8 cellular contexts compared by ENCODE assay signal in the genomic region with DNA sequence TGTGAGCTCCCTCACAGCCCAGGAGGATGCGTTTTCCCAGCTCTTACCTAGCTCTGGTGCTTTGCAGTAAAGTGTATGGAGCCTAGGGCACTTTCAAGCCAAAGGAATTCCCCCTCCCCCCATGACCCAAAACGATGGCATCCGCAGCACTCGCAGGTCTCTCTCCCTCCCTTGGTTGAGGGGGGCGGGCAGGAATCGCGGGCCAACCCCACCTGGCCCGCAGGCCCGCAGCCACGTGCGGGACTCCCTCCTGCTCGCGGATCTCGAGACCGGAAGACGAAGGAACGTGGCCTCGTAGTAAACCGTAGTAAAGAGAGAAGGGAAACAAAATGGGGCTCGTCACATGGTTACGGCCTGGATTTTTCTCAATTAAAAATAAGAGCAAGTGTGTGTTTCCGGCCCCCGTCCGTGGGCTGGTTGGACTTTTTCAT. TPM values are rescaled to one million over a fixed set of nuclear protein-coding genes. Genes with fewer than 3 reads are reported as not detected.
DNase-seq lines count a peak whose midpoint lies in the region; ATAC-seq, FAIRE-seq and TF ChIP-seq lines count a peak whose summit lies in the region.

No MANE protein-coding gene starts in this region.

- WGBS in A549 (ENCODE audit: missing lambda C conversion rate) = 19% methylated on average over 22 of the region's 24 CpGs

- in situ Hi-C loops in G401 (cut with HindIII; ENCODE audit: low sequenced_read_pairs) = loop anchor here (25.0 kb wide), 1 partner anchor 304 kb away; no protein-coding TSS in a partner anchor

- H3K4me2 ChIP-seq in A549 = peak overlapping the region; percentile 96

- H3K27me3 Mint-ChIP-seq in activated CD8-positive, alpha-beta T cell treated with anti-CD3 and anti-CD28 coated beads, Interleukin-2, amount 10 ng/mL, durations not matched to agents 7 days and 5 days (ENCODE audit: low read depth) = no peaks in the 10 kb centered on the region

- no peak for FAIRE-seq in A549 (lab: Jason Lieb, UNC)

- peaks cover 53% of the 10 kb centered on the region for H3K4me1 ChIP-seq in A549

- peak overlapping the region; percentile 91 to 93 for H3K27ac ChIP-seq in A549

- TF ChIP-seq CTCF in A549 (IDR thresholded peaks at IDR 0.05) (no peak), HFF-Myc (IDR thresholded peaks at IDR 0.05; ENCODE audit: low read depth, low read length, missing control alignments) (no peak)

- TF ChIP-seq RAD21 in A549 (conservative IDR thresholded peaks at IDR 0.05 in 1 of 2, IDR thresholded peaks at IDR 0.05 in 1 of 2) = no peak

- POLR2A ChIA-PET in A549 (lab: Yijun Ruan, JAX) = interaction anchor here (0.9 kb wide), 1 partner anchor 9 kb away, joined by 4 read pairs; no protein-coding TSS in a partner anchor
- POLR2A ChIA-PET in activated CD8-positive, alpha-beta T cell treated with anti-CD3 and anti-CD28 coated beads, Interleukin-2, amount 10 ng/mL, durations not matched to agents 7 days and 5 days (lab: Charles Lee) = interaction anchor here (1.2 to 1.6 kb wide), 3 partner anchors 8 to 45 kb away, joined by 4 to 6 read pairs (median 5); partner anchors contain the start of genes IRS1 and RHBDD1

- H3K27ac Mint-ChIP-seq in activated CD8-positive, alpha-beta T cell treated with anti-CD3 and anti-CD28 coated beads, Interleukin-2, amount 10 ng/mL, durations not matched to agents 7 days and 5 days = peak overlapping the region; percentile 97

- H3K4me1 Mint-ChIP-seq in activated CD8-positive, alpha-beta T cell treated with anti-CD3 and anti-CD28 coated beads, Interleukin-2, amount 10 ng/mL, durations not matched to agents 7 days and 5 days (ENCODE audit: low read depth) = peaks cover 65% of the 10 kb centered on the region

- peak overlapping the region; percentile 48 for H3K4me3 ChIP-seq in A549
- peak overlapping the region; percentile 77 for H3K4me3 ChIP-seq in HFF-Myc (replicated peaks; ENCODE audit: low read depth, low read length)

- no peak for TF ChIP-seq EP300 in A549 (IDR thresholded peaks at IDR 0.05)

- DNase-seq in A549 (ENCODE audit: low read depth in 1 of 2, low spot score in 1 of 2) = no peak
- peak; percentile 81 for DNase-seq in G401 (ENCODE audit: low spot score)
- no peak for DNase-seq in HFF-Myc (ENCODE audit: extremely low read depth, low read depth)
- peak; percentile 67 for DNase-seq in NCI-H1092 (lab: John Stamatoyannopoulos, UW)
- DNase-seq in activated CD8-positive, alpha-beta T cell treated with anti-CD3 and anti-CD28 coated beads, Interleukin-2, amount 10 ng/mL, durations not matched to agents 7 days and 5 days = peak; percentile 81
- peak; percentile 10 for DNase-seq in glomerular endothelial cell (ENCODE audit: extremely low read depth, low read depth, low spot score)
- DNase-seq in occipital lobe (lab: John Stamatoyannopoulos, UW) = peak; percentile 72
- no peak for DNase-seq in NCI-H524 treated with DMSO at 0.1 percent for 48 hours (lab: John Stamatoyannopoulos, UW)

- ATAC-seq in A549 = peak; percentile 31 to 36
- ATAC-seq in activated CD8-positive, alpha-beta T cell treated with anti-CD3 and anti-CD28 coated beads, Interleukin-2, amount 10 ng/mL, durations not matched to agents 7 days and 5 days = peak; percentile 72

- peak overlapping the region; percentile 86 for H3K4me3 Mint-ChIP-seq in activated CD8-positive, alpha-beta T cell treated with anti-CD3 and anti-CD28 coated beads, Interleukin-2, amount 10 ng/mL, durations not matched to agents 7 days and 5 days

- CTCF ChIA-PET in A549 (lab: Yijun Ruan, JAX) = interaction anchor here (0.9 to 1.2 kb wide), 3 partner anchors 8 to 21 kb away, joined by 3 read pairs; no protein-coding TSS in a partner anchor
- CTCF ChIA-PET in activated CD8-positive, alpha-beta T cell treated with anti-CD3 and anti-CD28 coated beads, Interleukin-2, amount 10 ng/mL, durations not matched to agents 7 days and 5 days (lab: Charles Lee) = interaction anchor here (0.5 to 5.3 kb wide), 5 partner anchors 9 to 1814 kb away, joined by 3 to 26 read pairs (median 9); partner anchors contain the start of gene IRS1

- H3K36me3 Mint-ChIP-seq in activated CD8-positive, alpha-beta T cell treated with anti-CD3 and anti-CD28 coated beads, Interleukin-2, amount 10 ng/mL, durations not matched to agents 7 days and 5 days (ENCODE audit: low read depth) = peaks cover 46% of the 10 kb centered on the region

- no peaks in the 10 kb centered on the region for H3K9me3 Mint-ChIP-seq in activated CD8-positive, alpha-beta T cell treated with anti-CD3 and anti-CD28 coated beads, Interleukin-2, amount 10 ng/mL, durations not matched to agents 7 days and 5 days (ENCODE audit: insufficient read depth)

- TF ChIP-seq POLR2A in A549 (IDR thresholded peaks at IDR 0.05; ENCODE audit: low read length) = no peak

- no peaks in the 10 kb centered on the region for H3K9me3 ChIP-seq in A549

TF ChIP-seq in A549, 52 proteins besides CTCF, POLR2A, EP300 and RAD21 (continues in another document):
- TF ChIP-seq NFE2L2 (conservative IDR thresholded peaks at IDR 0.05; ENCODE audit: low read length) (no peak), BHLHE40 (IDR thresholded peaks at IDR 0.05; ENCODE audit: low read depth, low read length) (no peak), TP53 (CRISPR knock-in tag; IDR thresholded peaks at IDR 0.05) (peak; percentile 88; the same call in 1 of the 2 replicates), ZFP36 (IDR thresholded peaks at IDR 0.05; ENCODE audit: borderline replicate concordance, partially characterized antibody) (no peak), CBX2 (IDR thresholded peaks at IDR 0.05; ENCODE audit: borderline replicate concordance, low read depth) (no peak), RNF2 (IDR thresholded peaks at IDR 0.05; ENCODE audit: borderline replicate concordance, low read depth) (no peak), CBX8 (IDR thresholded peaks at IDR 0.05) (no peak), ZC3H11A (IDR thresholded peaks at IDR 0.05) (no peak), GATA3 (IDR thresholded peaks at IDR 0.05; ENCODE audit: borderline replicate concordance) (peak; percentile 44), BCL3 (IDR thresholded peaks at IDR 0.05) (no peak), ATOH8 (CRISPR knock-in tag; IDR thresholded peaks at IDR 0.05; ENCODE audit: low read depth) (peak; percentile 80), HEYL (CRISPR knock-in tag; IDR thresholded peaks at IDR 0.05) (0 out of 2 replicates have a peak, but pooled peaks have one; percentile 77)
- TF ChIP-seq, protein P1, sequence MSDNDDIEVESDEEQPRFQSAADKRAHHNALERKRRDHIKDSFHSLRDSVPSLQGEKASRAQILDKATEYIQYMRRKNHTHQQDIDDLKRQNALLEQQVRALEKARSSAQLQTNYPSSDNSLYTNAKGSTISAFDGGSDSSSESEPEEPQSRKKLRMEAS (IDR thresholded peaks at IDR 0.05) = peak; percentile 94

RNA-seq across cellular contexts. Expression of gene IRS1, which starts 8.5 kb away (rescaled TPM):
- polyA plus RNA-seq in A549 (2011; rRNA removed) (10.4 and 12.9 TPM in 2 replicates), A549 (2017; fragmentation: RNase III; extraction: RNeasy Plus Mini Kit Qiagen cat#74134 plus additional on column Dnase treatment) (13.1 to 15.6 TPM (median 13.9 TPM) in 3 replicates)
- 13.4 and 20.3 TPM in 2 replicates for polyA plus RNA-seq in A549 (2012; cell fraction: cytosol; rRNA removed)
- polyA plus RNA-seq in A549 (2012; cell fraction: nucleus; rRNA removed) = 15.9 and 22.7 TPM in 2 replicates
- polyA minus RNA-seq in A549 (2011; rRNA and poly(A)+ RNA removed) = 22.6 and 23.6 TPM in 2 replicates
- 24.6 and 26.5 TPM in 2 replicates for total RNA-seq in G401 (2014; rRNA removed; shearing (Covaris generic))
- total RNA-seq in activated CD8-positive, alpha-beta T cell treated with anti-CD3 and anti-CD28 coated beads, Interleukin-2, amount 10 ng/mL, durations not matched to agents 7 days and 5 days = 1 to 10 TPM; 7.3 to 9.6 TPM
- total RNA-seq in glomerular endothelial cell (4.0 and 4.1 TPM in 2 replicates), occipital lobe (13.9 TPM)

RNA-seq across cellular contexts. Expression of gene RHBDD1, which starts 44.8 kb away (rescaled TPM):
- polyA plus RNA-seq in A549 (2011; rRNA removed) (46.9 and 50.6 TPM in 2 replicates), A549 (2017; fragmentation: RNase III; extraction: RNeasy Plus Mini Kit Qiagen cat#74134 plus additional on column Dnase treatment) (8.3 to 8.6 TPM (median 8.6 TPM) in 3 replicates)
- 4.9 and 6.1 TPM in 2 replicates for polyA plus RNA-seq in A549 (2012; cell fraction: cytosol; rRNA removed)
- polyA plus RNA-seq in A549 (2012; cell fraction: nucleus; rRNA removed) = 5.1 and 6.0 TPM in 2 replicates
- 60.9 and 78.3 TPM in 2 replicates for polyA minus RNA-seq in A549 (2011; rRNA and poly(A)+ RNA removed)
- total RNA-seq in G401 (2014; rRNA removed; shearing (Covaris generic)) = 4.0 and 7.9 TPM in 2 replicates
- total RNA-seq in activated CD8-positive, alpha-beta T cell treated with anti-CD3 and anti-CD28 coated beads, Interleukin-2, amount 10 ng/mL, durations not matched to agents 7 days and 5 days = 10 to 100 TPM; 23.4 to 29.5 TPM
- total RNA-seq in glomerular endothelial cell (9.9 and 34.7 TPM in 2 replicates), occipital lobe (89.4 TPM)

Comparison
In these comparisons a context has a peak if more than half of its experiments do, and no peak if none do; other contexts are left out.
1. DNase-seq: peak in G401 (single experiment), NCI-H1092 (single experiment), activated CD8-positive, alpha-beta T cell treated with anti-CD3 and anti-CD28 coated beads, Interleukin-2, amount 10 ng/mL, durations not matched to agents 7 days and 5 days (single experiment), glomerular endothelial cell (single experiment) and occipital lobe (single experiment); none in A549 (0 of 2), HFF-Myc (single experiment) and NCI-H524 treated with DMSO at 0.1 percent for 48 hours (single experiment).